In the genomic region with DNA sequence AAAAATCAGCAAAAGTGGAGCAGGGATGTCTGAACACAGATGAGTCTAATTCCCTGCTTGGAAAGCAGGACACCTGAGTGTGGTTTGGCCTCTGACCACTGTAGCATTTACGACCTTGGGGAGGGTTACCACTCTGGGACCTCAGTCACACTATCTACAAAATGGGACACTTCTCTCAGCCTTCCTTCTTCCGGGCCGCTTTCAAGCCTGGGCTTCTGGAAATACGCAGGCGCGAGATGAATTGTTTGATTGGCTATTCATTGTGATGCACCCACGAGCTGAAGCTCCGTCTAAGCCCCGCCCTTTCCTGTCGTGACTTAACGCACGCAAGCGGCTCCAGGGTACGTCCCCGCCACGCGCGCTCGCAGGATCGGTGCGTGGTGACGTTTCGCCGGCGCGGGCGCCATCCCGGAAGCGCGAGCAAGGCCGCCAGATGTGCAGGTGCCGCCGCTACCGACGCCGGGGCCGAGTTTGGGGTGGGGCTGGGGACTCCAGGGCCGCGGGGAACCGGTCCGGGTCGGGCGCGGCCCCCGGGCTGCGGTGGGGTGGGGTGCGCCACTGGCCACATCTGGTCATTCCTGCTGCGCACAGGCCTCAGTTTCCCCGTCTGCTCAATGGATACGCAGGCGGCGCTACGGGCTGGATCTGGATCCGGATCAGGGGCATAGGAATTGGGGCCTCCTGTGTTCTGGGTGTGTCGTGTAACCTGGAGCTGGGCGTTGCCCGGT, we compare ENCODE assay signal across 1 cellular context.
TF ChIP-seq lines count a peak whose summit lies in the region.

A gene with protein sequence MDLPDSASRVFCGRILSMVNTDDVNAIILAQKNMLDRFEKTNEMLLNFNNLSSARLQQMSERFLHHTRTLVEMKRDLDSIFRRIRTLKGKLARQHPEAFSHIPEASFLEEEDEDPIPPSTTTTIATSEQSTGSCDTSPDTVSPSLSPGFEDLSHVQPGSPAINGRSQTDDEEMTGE (plus strand): TSS at position 397 of the 728 bp plus-strand sequence. CDS start 4,187 bp downstream, outside the sequence.

TF ChIP-seq in K562, 482 proteins besides CTCF, POLR2A, EP300 and RAD21 (continued from another document and continues in another):
- TF ChIP-seq, protein P1, sequence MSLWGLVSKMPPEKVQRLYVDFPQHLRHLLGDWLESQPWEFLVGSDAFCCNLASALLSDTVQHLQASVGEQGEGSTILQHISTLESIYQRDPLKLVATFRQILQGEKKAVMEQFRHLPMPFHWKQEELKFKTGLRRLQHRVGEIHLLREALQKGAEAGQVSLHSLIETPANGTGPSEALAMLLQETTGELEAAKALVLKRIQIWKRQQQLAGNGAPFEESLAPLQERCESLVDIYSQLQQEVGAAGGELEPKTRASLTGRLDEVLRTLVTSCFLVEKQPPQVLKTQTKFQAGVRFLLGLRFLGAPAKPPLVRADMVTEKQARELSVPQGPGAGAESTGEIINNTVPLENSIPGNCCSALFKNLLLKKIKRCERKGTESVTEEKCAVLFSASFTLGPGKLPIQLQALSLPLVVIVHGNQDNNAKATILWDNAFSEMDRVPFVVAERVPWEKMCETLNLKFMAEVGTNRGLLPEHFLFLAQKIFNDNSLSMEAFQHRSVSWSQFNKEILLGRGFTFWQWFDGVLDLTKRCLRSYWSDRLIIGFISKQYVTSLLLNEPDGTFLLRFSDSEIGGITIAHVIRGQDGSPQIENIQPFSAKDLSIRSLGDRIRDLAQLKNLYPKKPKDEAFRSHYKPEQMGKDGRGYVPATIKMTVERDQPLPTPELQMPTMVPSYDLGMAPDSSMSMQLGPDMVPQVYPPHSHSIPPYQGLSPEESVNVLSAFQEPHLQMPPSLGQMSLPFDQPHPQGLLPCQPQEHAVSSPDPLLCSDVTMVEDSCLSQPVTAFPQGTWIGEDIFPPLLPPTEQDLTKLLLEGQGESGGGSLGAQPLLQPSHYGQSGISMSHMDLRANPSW (CRISPR knock-in tag; IDR thresholded peaks at IDR 0.05) = no peak
- no peak for TF ChIP-seq CBX8 (IDR thresholded peaks at IDR 0.05; ENCODE audit: borderline replicate concordance, extremely low read depth, low read depth, low read length, poor library complexity, severe bottlenecking)
- no peak for TF ChIP-seq CLOCK (CRISPR knock-in tag; IDR thresholded peaks at IDR 0.05; ENCODE audit: borderline replicate concordance)
- no peak for TF ChIP-seq ZNF232 (CRISPR knock-in tag; IDR thresholded peaks at IDR 0.05)
- peak; percentile 79 for TF ChIP-seq ATF7 (IDR thresholded peaks at IDR 0.05)
- no peak for TF ChIP-seq TFE3 (CRISPR knock-in tag; IDR thresholded peaks at IDR 0.05)
- TF ChIP-seq MCM2 (IDR thresholded peaks at IDR 0.05; ENCODE audit: low read depth) = no peak
- TF ChIP-seq, protein P2, sequence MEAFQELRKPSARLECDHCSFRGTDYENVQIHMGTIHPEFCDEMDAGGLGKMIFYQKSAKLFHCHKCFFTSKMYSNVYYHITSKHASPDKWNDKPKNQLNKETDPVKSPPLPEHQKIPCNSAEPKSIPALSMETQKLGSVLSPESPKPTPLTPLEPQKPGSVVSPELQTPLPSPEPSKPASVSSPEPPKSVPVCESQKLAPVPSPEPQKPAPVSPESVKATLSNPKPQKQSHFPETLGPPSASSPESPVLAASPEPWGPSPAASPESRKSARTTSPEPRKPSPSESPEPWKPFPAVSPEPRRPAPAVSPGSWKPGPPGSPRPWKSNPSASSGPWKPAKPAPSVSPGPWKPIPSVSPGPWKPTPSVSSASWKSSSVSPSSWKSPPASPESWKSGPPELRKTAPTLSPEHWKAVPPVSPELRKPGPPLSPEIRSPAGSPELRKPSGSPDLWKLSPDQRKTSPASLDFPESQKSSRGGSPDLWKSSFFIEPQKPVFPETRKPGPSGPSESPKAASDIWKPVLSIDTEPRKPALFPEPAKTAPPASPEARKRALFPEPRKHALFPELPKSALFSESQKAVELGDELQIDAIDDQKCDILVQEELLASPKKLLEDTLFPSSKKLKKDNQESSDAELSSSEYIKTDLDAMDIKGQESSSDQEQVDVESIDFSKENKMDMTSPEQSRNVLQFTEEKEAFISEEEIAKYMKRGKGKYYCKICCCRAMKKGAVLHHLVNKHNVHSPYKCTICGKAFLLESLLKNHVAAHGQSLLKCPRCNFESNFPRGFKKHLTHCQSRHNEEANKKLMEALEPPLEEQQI (IDR thresholded peaks at IDR 0.05) = no peak; the same call in 1 of the 2 replicates
- TF ChIP-seq TGIF2 (CRISPR knock-in tag; IDR thresholded peaks at IDR 0.05) = no peak
- TF ChIP-seq TRIM24 (IDR thresholded peaks at IDR 0.05) = 0 out of 4 replicates have a peak, but pooled peaks of 1 of the 2 experiments have one; percentile 26
- TF ChIP-seq ZNF24 (IDR thresholded peaks at IDR 0.05) = peak; percentile 43; the same call in 1 of the 2 replicates
- TF ChIP-seq ZBTB9 (CRISPR knock-in tag; IDR thresholded peaks at IDR 0.05) = no peak
- peak; percentile 29; the same call in 1 of the 2 replicates for TF ChIP-seq ELF4 (CRISPR knock-in tag; IDR thresholded peaks at IDR 0.05)
- peak; percentile 37; the same call in 1 of the 2 replicates for TF ChIP-seq DPF2 (IDR thresholded peaks at IDR 0.05)
- TF ChIP-seq, protein P3, sequence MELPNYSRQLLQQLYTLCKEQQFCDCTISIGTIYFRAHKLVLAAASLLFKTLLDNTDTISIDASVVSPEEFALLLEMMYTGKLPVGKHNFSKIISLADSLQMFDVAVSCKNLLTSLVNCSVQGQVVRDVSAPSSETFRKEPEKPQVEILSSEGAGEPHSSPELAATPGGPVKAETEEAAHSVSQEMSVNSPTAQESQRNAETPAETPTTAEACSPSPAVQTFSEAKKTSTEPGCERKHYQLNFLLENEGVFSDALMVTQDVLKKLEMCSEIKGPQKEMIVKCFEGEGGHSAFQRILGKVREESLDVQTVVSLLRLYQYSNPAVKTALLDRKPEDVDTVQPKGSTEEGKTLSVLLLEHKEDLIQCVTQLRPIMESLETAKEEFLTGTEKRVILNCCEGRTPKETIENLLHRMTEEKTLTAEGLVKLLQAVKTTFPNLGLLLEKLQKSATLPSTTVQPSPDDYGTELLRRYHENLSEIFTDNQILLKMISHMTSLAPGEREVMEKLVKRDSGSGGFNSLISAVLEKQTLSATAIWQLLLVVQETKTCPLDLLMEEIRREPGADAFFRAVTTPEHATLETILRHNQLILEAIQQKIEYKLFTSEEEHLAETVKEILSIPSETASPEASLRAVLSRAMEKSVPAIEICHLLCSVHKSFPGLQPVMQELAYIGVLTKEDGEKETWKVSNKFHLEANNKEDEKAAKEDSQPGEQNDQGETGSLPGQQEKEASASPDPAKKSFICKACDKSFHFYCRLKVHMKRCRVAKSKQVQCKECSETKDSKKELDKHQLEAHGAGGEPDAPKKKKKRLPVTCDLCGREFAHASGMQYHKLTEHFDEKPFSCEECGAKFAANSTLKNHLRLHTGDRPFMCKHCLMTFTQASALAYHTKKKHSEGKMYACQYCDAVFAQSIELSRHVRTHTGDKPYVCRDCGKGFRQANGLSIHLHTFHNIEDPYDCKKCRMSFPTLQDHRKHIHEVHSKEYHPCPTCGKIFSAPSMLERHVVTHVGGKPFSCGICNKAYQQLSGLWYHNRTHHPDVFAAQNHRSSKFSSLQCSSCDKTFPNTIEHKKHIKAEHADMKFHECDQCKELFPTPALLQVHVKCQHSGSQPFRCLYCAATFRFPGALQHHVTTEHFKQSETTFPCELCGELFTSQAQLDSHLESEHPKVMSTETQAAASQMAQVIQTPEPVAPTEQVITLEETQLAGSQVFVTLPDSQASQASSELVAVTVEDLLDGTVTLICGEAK (IDR thresholded peaks at IDR 0.05) = peak; percentile 62; the same call in 1 of the 2 replicates
- TF ChIP-seq, protein P3 (CRISPR knock-in tag; IDR thresholded peaks at IDR 0.05) = no peak
- TF ChIP-seq ZNF224 (CRISPR knock-in tag; IDR thresholded peaks at IDR 0.05) = no peak
- TF ChIP-seq THRAP3 (IDR thresholded peaks at IDR 0.05; ENCODE audit: borderline replicate concordance) = no peak
- no peak for TF ChIP-seq PREB (CRISPR knock-in tag; IDR thresholded peaks at IDR 0.05)
- TF ChIP-seq ZNF134 (CRISPR knock-in tag; conservative IDR thresholded peaks at IDR 0.05) = no peak
- no peak for TF ChIP-seq MCM7 (IDR thresholded peaks at IDR 0.05)
- TF ChIP-seq, protein P4, sequence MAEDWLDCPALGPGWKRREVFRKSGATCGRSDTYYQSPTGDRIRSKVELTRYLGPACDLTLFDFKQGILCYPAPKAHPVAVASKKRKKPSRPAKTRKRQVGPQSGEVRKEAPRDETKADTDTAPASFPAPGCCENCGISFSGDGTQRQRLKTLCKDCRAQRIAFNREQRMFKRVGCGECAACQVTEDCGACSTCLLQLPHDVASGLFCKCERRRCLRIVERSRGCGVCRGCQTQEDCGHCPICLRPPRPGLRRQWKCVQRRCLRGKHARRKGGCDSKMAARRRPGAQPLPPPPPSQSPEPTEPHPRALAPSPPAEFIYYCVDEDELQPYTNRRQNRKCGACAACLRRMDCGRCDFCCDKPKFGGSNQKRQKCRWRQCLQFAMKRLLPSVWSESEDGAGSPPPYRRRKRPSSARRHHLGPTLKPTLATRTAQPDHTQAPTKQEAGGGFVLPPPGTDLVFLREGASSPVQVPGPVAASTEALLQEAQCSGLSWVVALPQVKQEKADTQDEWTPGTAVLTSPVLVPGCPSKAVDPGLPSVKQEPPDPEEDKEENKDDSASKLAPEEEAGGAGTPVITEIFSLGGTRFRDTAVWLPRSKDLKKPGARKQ (CRISPR knock-in tag; IDR thresholded peaks at IDR 0.05) = no peak
